20 cellular contexts compared by ENCODE assay signal in the genomic region with DNA sequence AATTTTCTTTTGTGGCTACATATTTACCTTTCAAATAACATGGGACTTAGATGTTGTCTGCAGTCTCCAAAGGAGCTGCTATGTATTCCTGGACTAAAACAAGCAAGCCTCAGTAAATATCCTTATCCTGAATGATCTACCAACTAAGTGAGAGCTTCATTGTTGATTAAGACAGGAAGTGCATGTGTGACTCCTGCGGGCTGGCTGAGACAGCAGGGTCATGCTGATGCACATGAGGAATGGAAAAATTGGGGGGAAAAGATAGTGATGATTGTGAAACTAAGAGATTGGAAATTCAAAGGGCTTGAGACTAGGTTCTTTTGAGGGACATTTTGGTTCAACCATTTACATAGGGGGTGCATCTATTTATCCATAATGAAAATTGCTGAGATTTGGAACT.
DNase-seq lines count a peak whose midpoint lies in the region; ATAC-seq and TF ChIP-seq lines count a peak whose summit lies in the region.
"Had no signal": no experiment of that assay in that cellular context is flagged by ENCODE, and none has a peak within 500 bp of the region (broad histone marks: within the 10 kb centered on the region; RNA-seq: fewer than 3 reads in every experiment).

No MANE protein-coding gene starts in this region.

- no peak for TF ChIP-seq CTCF in mesothelial cell of epicardium (IDR thresholded peaks at IDR 0.05; ENCODE audit: unreplicated experiment)

- no peaks in the 10 kb centered on the region for H3K9me3 Mint-ChIP-seq in stimulated activated naive CD8-positive, alpha-beta T cell treated with anti-CD3 and anti-CD28 coated beads, Interleukin-15, amount 100 ng/mL, for 72 hours
- H3K9me3 Mint-ChIP-seq in activated naive CD8-positive, alpha-beta T cell treated with anti-CD3 and anti-CD28 coated beads for 36 hours: peaks cover 2% of the 10 kb centered on the region
- no peaks in the 10 kb centered on the region for H3K9me3 Mint-ChIP-seq in mesothelial cell of epicardium
- H3K9me3 Mint-ChIP-seq: CD4-positive, alpha-beta memory T cell had no signal

- H3K4me3 Mint-ChIP-seq in stimulated activated naive CD8-positive, alpha-beta T cell treated with anti-CD3 and anti-CD28 coated beads, Interleukin-15, amount 100 ng/mL, for 72 hours: no peak overlapping the region
- no peak overlapping the region for H3K4me3 Mint-ChIP-seq in activated naive CD8-positive, alpha-beta T cell treated with anti-CD3 and anti-CD28 coated beads for 36 hours
- no peak overlapping the region for H3K4me3 Mint-ChIP-seq in mesothelial cell of epicardium
- H3K4me3 Mint-ChIP-seq: activated CD4-positive, alpha-beta memory T cell treated with anti-CD3 and anti-CD28 coated beads for 36 hours; CD4-positive, alpha-beta memory T cell; T-helper 17 cell had no signal

- H3K4me1 Mint-ChIP-seq in stimulated activated naive CD8-positive, alpha-beta T cell treated with anti-CD3 and anti-CD28 coated beads, Interleukin-15, amount 100 ng/mL, for 72 hours: peaks cover 21% of the 10 kb centered on the region
- H3K4me1 Mint-ChIP-seq in activated naive CD8-positive, alpha-beta T cell treated with anti-CD3 and anti-CD28 coated beads for 36 hours: peaks cover 13% of the 10 kb centered on the region
- H3K4me1 Mint-ChIP-seq in mesothelial cell of epicardium: peaks cover 12% of the 10 kb centered on the region

- no peaks in the 10 kb centered on the region for H3K27me3 Mint-ChIP-seq in stimulated activated naive CD8-positive, alpha-beta T cell treated with anti-CD3 and anti-CD28 coated beads, Interleukin-15, amount 100 ng/mL, for 72 hours
- no peaks in the 10 kb centered on the region for H3K27me3 Mint-ChIP-seq in activated naive CD8-positive, alpha-beta T cell treated with anti-CD3 and anti-CD28 coated beads for 36 hours
- no peaks in the 10 kb centered on the region for H3K27me3 Mint-ChIP-seq in mesothelial cell of epicardium (ENCODE audit: low read depth)
- H3K27me3 Mint-ChIP-seq: activated CD4-positive, alpha-beta memory T cell treated with anti-CD3 and anti-CD28 coated beads for 36 hours had no signal

- peaks cover 7% of the 10 kb centered on the region for H3K36me3 Mint-ChIP-seq in activated naive CD8-positive, alpha-beta T cell treated with anti-CD3 and anti-CD28 coated beads for 36 hours
- no peaks in the 10 kb centered on the region for H3K36me3 Mint-ChIP-seq in mesothelial cell of epicardium
- H3K36me3 Mint-ChIP-seq: activated CD4-positive, alpha-beta memory T cell treated with anti-CD3 and anti-CD28 coated beads for 36 hours; CD4-positive, alpha-beta memory T cell had no signal

- peak; percentile 63 for ATAC-seq in stimulated activated naive CD8-positive, alpha-beta T cell treated with anti-CD3 and anti-CD28 coated beads, Interleukin-15, Interleukin-2, amounts not matched to agents 100 U/mL and 50 U/mL, for 24 hours
- ATAC-seq in stimulated activated naive CD8-positive, alpha-beta T cell treated with anti-CD3 and anti-CD28 coated beads, Interleukin-15, amount 100 ng/mL, for 72 hours: no peak
- ATAC-seq: left colon, PC-3, T-helper 17 cell had no signal

- no peak for DNase-seq in stimulated activated naive CD8-positive, alpha-beta T cell treated with anti-CD3 and anti-CD28 coated beads, Interleukin-15, Interleukin-2, amounts not matched to agents 100 U/mL and 50 U/mL, for 24 hours
- DNase-seq in stimulated activated naive CD8-positive, alpha-beta T cell treated with anti-CD3 and anti-CD28 coated beads, Interleukin-15, amount 100 ng/mL, for 72 hours: no peak
- DNase-seq in activated naive CD8-positive, alpha-beta T cell treated with anti-CD3 and anti-CD28 coated beads for 36 hours: peak; percentile 13
- DNase-seq in mesothelial cell of epicardium (ENCODE audit: low spot score in 2 of 2, unreplicated experiment in 2 of 2) (no peak), SHP77 (lab: John Stamatoyannopoulos, UW) (no peak), ureter (ENCODE audit: low spot score) (no peak), GM19240 (ENCODE audit: insufficient read length, low spot score) (no peak)
- DNase-seq: activated CD4-positive, alpha-beta memory T cell treated with anti-CD3 and anti-CD28 coated beads for 36 hours; CD4-positive, alpha-beta memory T cell; cerebellar nuclear complex; left colon; MV-4-11; NCI-H187 treated with DMSO at 0.1 percent for 48 hours; NCI-H2227 treated with DMSO at 0.1 percent for 48 hours; NCI-H82; PC-3; retina; SJCRH30; stimulated activated CD4-positive, alpha-beta T cell treated with anti-CD3 and anti-CD28 coated beads, Interleukin-12 subunit alpha, Interleukin-12 subunit beta, amount 100 ng/mL, for 4 hours; T-helper 17 cell had no signal

- H3K27ac Mint-ChIP-seq in stimulated activated naive CD8-positive, alpha-beta T cell treated with anti-CD3 and anti-CD28 coated beads, Interleukin-15, amount 100 ng/mL, for 72 hours: peak overlapping the region in 1 of 2 donors; percentile 16
- peak overlapping the region; percentile 61 for H3K27ac Mint-ChIP-seq in activated naive CD8-positive, alpha-beta T cell treated with anti-CD3 and anti-CD28 coated beads for 36 hours
- peak overlapping the region; percentile 28 for H3K27ac Mint-ChIP-seq in mesothelial cell of epicardium
- H3K27ac Mint-ChIP-seq: activated CD4-positive, alpha-beta memory T cell treated with anti-CD3 and anti-CD28 coated beads for 36 hours; CD4-positive, alpha-beta memory T cell; T-helper 17 cell had no signal
